Comparison of ENCODE assay signal across 8 cellular contexts in genomic region chr5:151406322-151406947, GRCh38. TPM values are rescaled to one million over a fixed set of nuclear protein-coding genes. Genes with fewer than 3 reads are reported as not detected.
DNase-seq lines count a peak whose midpoint lies in the region; ATAC-seq and TF ChIP-seq lines count a peak whose summit lies in the region.

No MANE protein-coding gene starts in this region.

- H3K36me3 ChIP-seq in heart right ventricle: no peaks in the 10 kb centered on the region
- H3K36me3 ChIP-seq in OCI-LY3 (replicated peaks; ENCODE audit: low read depth, low read length): no peaks in the 10 kb centered on the region
- H3K36me3 ChIP-seq in upper lobe of right lung: no peaks in the 10 kb centered on the region
- H3K36me3 ChIP-seq in gastroesophageal sphincter: no peaks in the 10 kb centered on the region

- no peak for ATAC-seq in heart right ventricle
- no peak for ATAC-seq in left cardiac atrium
- peak; percentile 21 for ATAC-seq in upper lobe of right lung
- no peak for ATAC-seq in GM19455 (IDR thresholded peaks at IDR 0.05; ENCODE audit: unreplicated experiment)
- no peak for ATAC-seq in gastroesophageal sphincter
- no peak for ATAC-seq in GM21390 (IDR thresholded peaks at IDR 0.05; ENCODE audit: unreplicated experiment)

- no peaks in the 10 kb centered on the region for H4K20me1 ChIP-seq in OCI-LY3 (ENCODE audit: insufficient read depth, low read length)

- H2AFZ ChIP-seq in OCI-LY3 (ENCODE audit: low read depth, low read length): peak overlapping the region; percentile 72

- H3K9me3 ChIP-seq in heart right ventricle: peaks cover 0 to 9% (median 0%) of the 10 kb centered on the region in 11 donors
- no peaks in the 10 kb centered on the region for H3K9me3 ChIP-seq in OCI-LY3 (ENCODE audit: insufficient read depth, low read length)
- H3K9me3 ChIP-seq in upper lobe of right lung: peaks cover 5% of the 10 kb centered on the region
- peaks cover 0 to 6% (median 0%) of the 10 kb centered on the region in 3 donors for H3K9me3 ChIP-seq in gastroesophageal sphincter

- no peak for TF ChIP-seq POLR2A in gastroesophageal sphincter (IDR thresholded peaks at IDR 0.05)

- TF ChIP-seq EP300 in gastroesophageal sphincter (IDR thresholded peaks at IDR 0.05): no peak

- peak overlapping the region; percentile 28; the same call in 1 of the 2 replicates for H3K9ac ChIP-seq in OCI-LY3 (ENCODE audit: low read length)

- 70 to 73% methylated on average over 8 of the region's 8 CpGs for WGBS in heart right ventricle, 2 donors
- WGBS in gastroesophageal sphincter (ENCODE audit: low coverage in 1 of 2), 2 donors: 39 to 78% methylated on average over 3 to 6 of the region's 8 CpGs

- TF ChIP-seq CTCF in heart right ventricle (IDR thresholded peaks at IDR 0.05) (peak in 7 of 9 donors; percentile 32 to 57 (median 45)), OCI-LY3 (IDR thresholded peaks at IDR 0.05; ENCODE audit: low read depth, low read length) (peak; percentile 58), fibroblast of mammary gland (conservative IDR thresholded peaks at IDR 0.05; ENCODE audit: control insufficient read depth, insufficient read depth, low read depth, low read length) (peak; percentile 61), upper lobe of right lung (IDR thresholded peaks at IDR 0.05) (peak; percentile 43), gastroesophageal sphincter (IDR thresholded peaks at IDR 0.05) (peak in 1 of 4 experiments; percentile 11)

- DNase-seq in heart right ventricle (no peak), left cardiac atrium (no peak), fibroblast of mammary gland (ENCODE audit: low read depth) (peak; percentile 4), upper lobe of right lung (no peak)

- H3K27ac ChIP-seq in heart right ventricle: no peak overlapping the region
- no peak overlapping the region for H3K27ac ChIP-seq in OCI-LY3 (ENCODE audit: low read length)
- H3K27ac ChIP-seq in upper lobe of right lung: no peak overlapping the region
- H3K27ac ChIP-seq in gastroesophageal sphincter: no peak overlapping the region

- peaks cover 0 to 11% (median 0%) of the 10 kb centered on the region in 9 donors for H3K4me1 ChIP-seq in heart right ventricle
- H3K4me1 ChIP-seq in OCI-LY3 (ENCODE audit: low read length): peaks cover 12% of the 10 kb centered on the region
- H3K4me1 ChIP-seq in upper lobe of right lung: no peaks in the 10 kb centered on the region
- H3K4me1 ChIP-seq in gastroesophageal sphincter: no peaks in the 10 kb centered on the region

- H3K79me2 ChIP-seq in OCI-LY3 (ENCODE audit: low read length): no peaks in the 10 kb centered on the region

- H3K4me3 ChIP-seq in heart right ventricle (no peak overlapping the region), OCI-LY3 (ENCODE audit: low read length) (peak overlapping the region; percentile 69), fibroblast of mammary gland (ENCODE audit: control insufficient read depth, low read depth, low read length) (no peak overlapping the region), upper lobe of right lung (no peak overlapping the region), gastroesophageal sphincter (no peak overlapping the region)

- H3K4me2 ChIP-seq in OCI-LY3 (ENCODE audit: low read length): peak overlapping the region; percentile 84

- intact Hi-C loops in heart right ventricle (cut with DNase I) (no loop called here), left cardiac atrium (cut with DNase I) (no loop called here), upper lobe of right lung (cut with DNase I) (no loop called here)

- peaks cover 0 to 13% (median 3%) of the 10 kb centered on the region in 7 donors for H3K27me3 ChIP-seq in heart right ventricle
- no peaks in the 10 kb centered on the region for H3K27me3 ChIP-seq in OCI-LY3 (ENCODE audit: low read depth, low read length)
- H3K27me3 ChIP-seq in upper lobe of right lung: peaks cover 4% of the 10 kb centered on the region
- peaks cover 10% of the 10 kb centered on the region for H3K27me3 ChIP-seq in gastroesophageal sphincter

RNA-seq across cellular contexts. Expression of gene SLC36A1, which starts 41.0 kb away (rescaled TPM):
- 10 to 100 TPM in 1 of 10 donors, 1 to 10 TPM in 8, under 1 TPM in 1; 0.94 to 15.3 (median 2.7) TPM for total RNA-seq in heart right ventricle
- 1 to 10 TPM; 1.7 to 2.6 TPM for polyA plus RNA-seq in heart right ventricle
- total RNA-seq in left cardiac atrium: 1 to 10 TPM; 5.9 to 8.1 TPM
- total RNA-seq in upper lobe of right lung: 9.6 TPM
- 10 to 100 TPM in 1 of 4 donors, 1 to 10 TPM in 3; 7.0 to 14.0 (median 8.5) TPM for total RNA-seq in gastroesophageal sphincter

RNA-seq across cellular contexts. Expression of gene SLC36A2, which starts 59.1 kb away (rescaled TPM):
- total RNA-seq in heart right ventricle (1 to 10 TPM in 3 of 10 donors, under 1 TPM in 5, not detected in 2; 0.28 to 2.8 (median 0.39) TPM), left cardiac atrium (under 1 TPM in 1 of 2 donors, not detected in 1; 0.29 TPM), upper lobe of right lung (not detected), gastroesophageal sphincter (not detected)
- 1 to 10 TPM in 1 of 2 donors, under 1 TPM in 1; 0.04 to 1.2 TPM for polyA plus RNA-seq in heart right ventricle
